8 cellular contexts compared by ENCODE assay signal in genomic region chr4:189630913-189631564, GRCh38.
DNase-seq lines count a peak whose midpoint lies in the region; ATAC-seq and TF ChIP-seq lines count a peak whose summit lies in the region.
"Not testable (repeated sequence)": the region's sequence is repeated elsewhere in the genome, so short reads cannot be mapped to it uniquely, and the experiment has no call there.

No MANE protein-coding gene starts in this region.

- H3K27me3 ChIP-seq in BLaER1 treated with 17β-estradiol and CSF1 and Interleukin-3, amounts not matched to agents 10 nM and 100 nM; HL-60 (ENCODE audit: insufficient read depth, poor library complexity, severe bottlenecking): not testable (repeated sequence)

- not testable (repeated sequence) for H3K36me3 Mint-ChIP-seq in activated T-cell treated with anti-CD3 and anti-CD28 coated beads, Interleukin-2, amount 50 U/mL, for 24 hours (ENCODE audit: low read depth); natural killer cell treated with Interleukin-12 subunit alpha and Interleukin-12 subunit beta and Interleukin-15 and Interleukin-18, amount 100 ng/mL, for 72 hours

- not testable (repeated sequence) for H3K9me3 ChIP-seq in BLaER1 treated with 17β-estradiol and CSF1 and Interleukin-3, amounts not matched to agents 10 nM and 100 nM (replicated peaks in 1 of 11)

- not testable (repeated sequence) for H3K4me3 ChIP-seq in BLaER1 treated with 17β-estradiol and CSF1 and Interleukin-3, amounts not matched to agents 10 nM and 100 nM; HL-60 (replicated peaks; ENCODE audit: insufficient read depth, low read length)

- peak overlapping the region in 10 of 11 experiments; percentile 7 to 48 (median 23); a peak in 10 of 22 replicates for H3K4me2 ChIP-seq in BLaER1 treated with 17β-estradiol and CSF1 and Interleukin-3, amounts not matched to agents 10 nM and 100 nM

- not testable (repeated sequence) for H3K27me3 Mint-ChIP-seq in activated T-cell treated with anti-CD3 and anti-CD28 coated beads, Interleukin-2, amount 50 U/mL, for 24 hours; natural killer cell treated with Interleukin-12 subunit alpha and Interleukin-12 subunit beta and Interleukin-15 and Interleukin-18, amount 100 ng/mL, for 72 hours

- not testable (repeated sequence) for H3K9me3 Mint-ChIP-seq in activated T-cell treated with anti-CD3 and anti-CD28 coated beads, Interleukin-2, amount 50 U/mL, for 24 hours; natural killer cell treated with Interleukin-12 subunit alpha and Interleukin-12 subunit beta and Interleukin-15 and Interleukin-18, amount 100 ng/mL, for 72 hours

- peak; percentile 94 for ATAC-seq in GM18867 (IDR thresholded peaks at IDR 0.05; ENCODE audit: unreplicated experiment)
- ATAC-seq in GM21723 (IDR thresholded peaks at IDR 0.05; ENCODE audit: unreplicated experiment) = peak; percentile 98
- ATAC-seq in HG03060 (IDR thresholded peaks at IDR 0.05; ENCODE audit: low read depth, unreplicated experiment) = peak; percentile 84
- peak; percentile 66 to 68 for ATAC-seq in natural killer cell treated with Interleukin-12 subunit alpha and Interleukin-12 subunit beta and Interleukin-15 and Interleukin-18, amount 100 ng/mL, for 72 hours

- not testable (repeated sequence) for H3K9ac ChIP-seq in BLaER1 treated with 17β-estradiol and CSF1 and Interleukin-3, amounts not matched to agents 10 nM and 100 nM

- not testable (repeated sequence) for TF ChIP-seq CTCF in HL-60 (IDR thresholded peaks at IDR 0.05; ENCODE audit: insufficient read depth, low read length)

- H3K4me1 Mint-ChIP-seq in activated T-cell treated with anti-CD3 and anti-CD28 coated beads, Interleukin-2, amount 50 U/mL, for 24 hours (ENCODE audit: low read depth); natural killer cell treated with Interleukin-12 subunit alpha and Interleukin-12 subunit beta and Interleukin-15 and Interleukin-18, amount 100 ng/mL, for 72 hours (ENCODE audit: low read depth in 2 of 2): not testable (repeated sequence)

- H4K20me1 ChIP-seq in BLaER1 treated with 17β-estradiol and CSF1 and Interleukin-3, amounts not matched to agents 10 nM and 100 nM = not testable (repeated sequence)

- peak overlapping the region in 2 of 11 experiments; percentile 66 to 74; a peak in 2 of 22 replicates for H3K27ac ChIP-seq in BLaER1 treated with 17β-estradiol and CSF1 and Interleukin-3, amounts not matched to agents 10 nM and 100 nM
- peak overlapping the region; percentile 36; the same call in 1 of the 2 replicates for H3K27ac ChIP-seq in HL-60 (replicated peaks)

- H3K4me1 ChIP-seq in BLaER1 treated with 17β-estradiol and CSF1 and Interleukin-3, amounts not matched to agents 10 nM and 100 nM = not testable (repeated sequence)

- H3K36me3 ChIP-seq in BLaER1 treated with 17β-estradiol and CSF1 and Interleukin-3, amounts not matched to agents 10 nM and 100 nM = not testable (repeated sequence)

- H3K27ac Mint-ChIP-seq in activated T-cell treated with anti-CD3 and anti-CD28 coated beads, Interleukin-2, amount 50 U/mL, for 24 hours = peak overlapping the region; percentile 29
- H3K27ac Mint-ChIP-seq in natural killer cell treated with Interleukin-12 subunit alpha and Interleukin-12 subunit beta and Interleukin-15 and Interleukin-18, amount 100 ng/mL, for 72 hours = peak overlapping the region in 1 of 2 donors; percentile 23

- not testable (repeated sequence) for H3K4me3 Mint-ChIP-seq in activated T-cell treated with anti-CD3 and anti-CD28 coated beads, Interleukin-2, amount 50 U/mL, for 24 hours; natural killer cell treated with Interleukin-12 subunit alpha and Interleukin-12 subunit beta and Interleukin-15 and Interleukin-18, amount 100 ng/mL, for 72 hours

- DNase-seq in HL-60 (ENCODE audit: low read depth in 1 of 2, low spot score in 1 of 2) (peak; percentile 15 to 67), RKO (ENCODE audit: low spot score) (peak; percentile 3)
- not testable (repeated sequence) for DNase-seq in activated T-cell treated with anti-CD3 and anti-CD28 coated beads, Interleukin-2, amount 50 U/mL, for 24 hours; natural killer cell treated with Interleukin-12 subunit alpha and Interleukin-12 subunit beta and Interleukin-15 and Interleukin-18, amount 100 ng/mL, for 72 hours (ENCODE audit: low spot score)
